Comparison of ENCODE assay signal across 8 cellular contexts in the genomic region with DNA sequence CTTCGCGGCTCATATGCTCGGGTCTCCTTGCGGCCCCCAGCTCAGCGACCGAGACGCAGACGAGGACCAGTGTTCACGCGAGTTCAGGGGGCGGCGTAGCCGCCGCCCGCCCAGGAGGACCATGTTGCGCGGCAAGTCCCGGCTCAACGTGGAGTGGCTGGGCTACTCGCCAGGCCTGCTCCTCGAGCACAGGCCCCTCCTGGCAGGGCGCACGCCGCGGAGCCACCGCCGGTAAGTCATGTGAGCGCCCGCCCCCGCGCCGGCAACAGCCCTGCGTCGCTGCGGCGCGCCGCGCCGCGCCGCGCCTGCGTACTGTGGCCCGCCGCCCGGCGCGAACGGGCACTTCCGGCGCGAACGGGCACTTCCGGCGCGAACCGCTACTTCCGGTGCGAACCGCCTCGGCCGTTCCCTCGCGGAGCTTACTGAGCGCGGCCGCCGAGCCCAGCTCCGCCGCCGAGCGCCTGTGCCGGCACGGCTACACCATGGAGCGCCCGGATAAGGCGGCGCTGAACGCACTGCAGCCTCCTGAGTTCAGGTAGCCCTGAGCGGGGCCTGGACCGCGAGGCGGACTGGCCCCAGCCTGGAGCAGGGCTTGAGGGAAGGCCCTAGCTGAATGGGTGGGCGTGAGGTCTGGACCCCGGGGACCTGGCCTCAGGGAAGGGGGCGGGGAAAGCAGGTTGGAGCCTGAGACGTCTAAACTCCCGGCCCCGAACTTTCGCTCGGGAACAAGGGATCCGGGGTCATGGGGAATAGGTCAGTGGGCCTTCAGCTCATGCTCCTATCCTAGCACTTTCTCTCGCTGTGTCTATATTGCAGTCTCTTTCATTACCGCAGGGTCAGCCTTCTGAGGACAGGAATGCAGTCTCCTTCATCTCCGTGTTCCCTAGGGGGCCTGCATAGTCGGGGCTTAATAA. TPM values are rescaled to one million over a fixed set of nuclear protein-coding genes. Genes with fewer than 3 reads are reported as not detected.
DNase-seq lines count a peak whose midpoint lies in the region; TF ChIP-seq lines count a peak whose summit lies in the region.

A gene with protein sequence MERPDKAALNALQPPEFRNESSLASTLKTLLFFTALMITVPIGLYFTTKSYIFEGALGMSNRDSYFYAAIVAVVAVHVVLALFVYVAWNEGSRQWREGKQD (plus strand): TSS at position 380 of the 914 bp plus-strand sequence. CDS start 103 bp downstream, at position 483.

- peak within 1 kb of the TSS; percentile 68 for H2AFZ ChIP-seq in neuron (ENCODE audit: low read depth, low read length)

- peak; percentile 91 for DNase-seq in ELF-1 (ENCODE audit: low read depth, low spot score)
- DNase-seq in GOT3 (lab: John Stamatoyannopoulos, UW) = peak; percentile 70
- peak; percentile 75 for DNase-seq in LHCN-M2 (ENCODE audit: low read depth)
- DNase-seq in SHP77 (lab: John Stamatoyannopoulos, UW) = peak; percentile 42 to 81
- DNase-seq in activated gamma-delta T cell (lab: John Stamatoyannopoulos, UW) = peak; percentile 79
- peak; percentile 82 to 94 for DNase-seq in foreskin fibroblast
- DNase-seq in stromal cell of bone marrow (ENCODE audit: low read depth) = peak; percentile 70

- no peaks in the 10 kb centered on the region for H3K36me3 ChIP-seq in neuron (ENCODE audit: insufficient read depth, low read length)

- H3K27me3 ChIP-seq in neuron (ENCODE audit: insufficient read depth, low read length) = no peaks in the 10 kb centered on the region

- H3K4me3 ChIP-seq in foreskin fibroblast (ENCODE audit: low read depth in 1 of 2, low read length in 2 of 2) (peak within 1 kb of the TSS; percentile 83 to 91), neuron (ENCODE audit: low read length) (peak within 1 kb of the TSS; percentile 71)

- no peaks in the 10 kb centered on the region for H3K9me3 ChIP-seq in neuron (ENCODE audit: low read length)

- TF ChIP-seq CTCF in foreskin fibroblast (IDR thresholded peaks at IDR 0.05; ENCODE audit: low read depth, low read length) = no peak

- peaks cover 19% of the 10 kb centered on the region for H3K4me1 ChIP-seq in neuron (ENCODE audit: insufficient read depth, low read length)

RNA-seq across cellular contexts. Expression of the gene that starts here (rescaled TPM):
- 84.0 and 89.4 TPM in 2 replicates for total RNA-seq in LHCN-M2 (2014; rRNA removed)
- 13.8 TPM for polyA plus RNA-seq in LHCN-M2 (2012)

Comparison
In these comparisons a context has a peak if more than half of its experiments do, and no peak if none do; other contexts are left out.
1. Peak in every context shown above with its lines: DNase-seq and H3K4me3 ChIP-seq.